In genomic region chr2:236207472-236207871, GRCh38 we compare ENCODE assay signal across 27 cellular contexts. TPM values are rescaled to one million over a fixed set of nuclear protein-coding genes. Genes with fewer than 3 reads are reported as not detected.
DNase-seq lines count a peak whose midpoint lies in the region; ATAC-seq and TF ChIP-seq lines count a peak whose summit lies in the region.
"Had no signal": no experiment of that assay in that cellular context is flagged by ENCODE, and none has a peak within 500 bp of the region (broad histone marks: within the 10 kb centered on the region; RNA-seq: fewer than 3 reads in every experiment).

No MANE protein-coding gene starts in this region.

- TF ChIP-seq CTCF in coronary artery (IDR thresholded peaks at IDR 0.05) = no peak
- no peak for TF ChIP-seq CTCF in esophagus muscularis mucosa (IDR thresholded peaks at IDR 0.05)
- no peak for TF ChIP-seq CTCF in osteocyte (IDR thresholded peaks at IDR 0.05)

- intact Hi-C loops in esophagus muscularis mucosa (cut with DNase I) = no loop called here

- H3K4me1 Mint-ChIP-seq in osteocyte (ENCODE audit: unreplicated experiment) = no peaks in the 10 kb centered on the region
- H3K4me1 Mint-ChIP-seq: CD14-positive monocyte; CD4-positive, alpha-beta memory T cell; CD4-positive, CD25-positive, alpha-beta regulatory T cell; CD8-positive, alpha-beta memory T cell had no signal

- ATAC-seq in HG03045 (IDR thresholded peaks at IDR 0.05; ENCODE audit: unreplicated experiment) = no peak
- ATAC-seq: GM12878 had no signal

- H3K27me3 ChIP-seq in esophagus muscularis mucosa = peaks cover 0 to 60% (median 0%) of the 10 kb centered on the region in 4 donors

- H3K4me3 Mint-ChIP-seq in osteocyte (ENCODE audit: unreplicated experiment) = no peak overlapping the region
- H3K4me3 Mint-ChIP-seq: CD14-positive monocyte; CD4-positive, alpha-beta memory T cell; CD4-positive, CD25-positive, alpha-beta regulatory T cell; CD8-positive, alpha-beta memory T cell had no signal

- H3K9me3 Mint-ChIP-seq in osteocyte (ENCODE audit: unreplicated experiment) = peaks cover 4% of the 10 kb centered on the region

- H3K4me1 ChIP-seq in esophagus muscularis mucosa = no peaks in the 10 kb centered on the region
- H3K4me1 ChIP-seq: BE2C, BLaER1 had no signal

- no peak overlapping the region for H3K27ac Mint-ChIP-seq in osteocyte (ENCODE audit: unreplicated experiment)
- H3K27ac Mint-ChIP-seq: CD4-positive, alpha-beta memory T cell; CD4-positive, CD25-positive, alpha-beta regulatory T cell; CD8-positive, alpha-beta memory T cell had no signal

- no peak for TF ChIP-seq POLR2A in esophagus muscularis mucosa (IDR thresholded peaks at IDR 0.05; ENCODE audit: low read depth)

- no peaks in the 10 kb centered on the region for H3K27me3 Mint-ChIP-seq in osteocyte (ENCODE audit: unreplicated experiment)

- no peak for TF ChIP-seq EP300 in esophagus muscularis mucosa (IDR thresholded peaks at IDR 0.05)

- H3K4me3 ChIP-seq in coronary artery (no peak overlapping the region), esophagus muscularis mucosa (no peak overlapping the region)
- H3K4me3 ChIP-seq: BLaER1, GM12878 had no signal

- H3K36me3 ChIP-seq in esophagus muscularis mucosa = no peaks in the 10 kb centered on the region
- H3K36me3 ChIP-seq: BE2C, BLaER1 had no signal

- H3K9me3 ChIP-seq in esophagus muscularis mucosa = peaks cover 0 to 21% (median 17%) of the 10 kb centered on the region in 4 donors
- H3K9me3 ChIP-seq: BE2C had no signal

- peak; percentile 7 for DNase-seq in coronary artery (ENCODE audit: low spot score)
- DNase-seq in esophagus muscularis mucosa (ENCODE audit: extremely low spot score) = peak; percentile 21
- DNase-seq in osteocyte (ENCODE audit: extremely low spot score, unreplicated experiment) = peak; percentile 54
- peak; percentile 30 for DNase-seq in ureter (ENCODE audit: low spot score)
- no peak for DNase-seq in activated naive CD4-positive, alpha-beta T cell (lab: John Stamatoyannopoulos, UW)
- DNase-seq in amniotic stem cell (lab: John Stamatoyannopoulos, UW) = no peak
- DNase-seq: 8988T; ACHN; BE2C; CD4-positive, alpha-beta memory T cell; CD4-positive, CD25-positive, alpha-beta regulatory T cell; CD8-positive, alpha-beta memory T cell; COR-L47; DMS 273 treated with DMSO at 0.1 percent for 48 hours; DMS153; DMS53; DMS79; DND-41; EL; GDM1 had no signal

- WGBS in esophagus muscularis mucosa = 82% methylated on average over 11 of the region's 11 CpGs

- H3K36me3 Mint-ChIP-seq in osteocyte (ENCODE audit: unreplicated experiment) = peaks cover 9% of the 10 kb centered on the region
- H3K36me3 Mint-ChIP-seq: CD14-positive monocyte; CD4-positive, alpha-beta memory T cell; CD4-positive, CD25-positive, alpha-beta regulatory T cell; CD8-positive, alpha-beta memory T cell had no signal

- H3K27ac ChIP-seq in coronary artery = no peak overlapping the region
- H3K27ac ChIP-seq in esophagus muscularis mucosa (replicated peaks in 1 of 4) = no peak overlapping the region
- H3K27ac ChIP-seq: BLaER1 had no signal

RNA-seq across cellular contexts. Expression of gene GBX2, which starts 39.3 kb away (rescaled TPM):
- total RNA-seq in esophagus muscularis mucosa = not detected
- total RNA-seq in osteocyte = 56.5 and 60.7 TPM in 2 replicates
- not detected for total RNA-seq in ureter
- total RNA-seq: A673; CD4-positive, alpha-beta memory T cell; CD4-positive, CD25-positive, alpha-beta regulatory T cell; CD8-positive, alpha-beta memory T cell; GM12878 had no signal

RNA-seq across cellular contexts. Expression of gene ASB18, which starts 56.7 kb away (rescaled TPM):
- not detected for total RNA-seq in esophagus muscularis mucosa
- not detected in 2 replicates for total RNA-seq in osteocyte
- not detected for total RNA-seq in ureter
- total RNA-seq: A673; CD4-positive, alpha-beta memory T cell; CD4-positive, CD25-positive, alpha-beta regulatory T cell; CD8-positive, alpha-beta memory T cell; Daoy; G401; GM12878 had no signal

Comparison
In these comparisons a context has a peak if more than half of its experiments do, and no peak if none do; other contexts are left out.
1. DNase-seq: peak in coronary artery (single experiment), esophagus muscularis mucosa (single experiment), osteocyte (single experiment) and ureter (single experiment); none in activated naive CD4-positive, alpha-beta T cell (0 of 4) and amniotic stem cell (single experiment).
2. RNA of gene GBX2, which starts 39.3 kb away (total RNA-seq): 56.5 to 60.7 TPM in osteocyte; not detected in esophagus muscularis mucosa and not detected in ureter (single experiment); every median in the first group is over 10 times any median in the second.